12 cellular contexts compared by ENCODE assay signal in genomic region chr12:60257063-60257462, GRCh38.
A peak's percentile ranks its signal among the peaks of the same experiment; 100 is the strongest.
DNase-seq lines count a peak whose midpoint lies in the region; ATAC-seq, FAIRE-seq and TF ChIP-seq lines count a peak whose summit lies in the region.
"Had no signal": no experiment of that assay in that cellular context is flagged by ENCODE, and none has a peak within 500 bp of the region (broad histone marks: within the 10 kb centered on the region; RNA-seq: fewer than 3 reads in every experiment).

No MANE protein-coding gene starts in this region.

- POLR2A ChIA-PET in PC-3 (lab: Charles Lee; ENCODE audit: unreplicated experiment) (no interaction called here), endothelial cell of umbilical vein (lab: Charles Lee) (no interaction called here)
- POLR2A ChIA-PET in activated CD8-positive, alpha-beta T cell treated with anti-CD3 and anti-CD28 coated beads for 36 hours (lab: Charles Lee): no interaction called here

- H3K27me3 ChIP-seq in PC-3 (ENCODE audit: low read length) (no peaks in the 10 kb centered on the region), endothelial cell of umbilical vein (ENCODE audit: control insufficient read depth in 2 of 2, insufficient read depth in 2 of 2, low read length in 2 of 2) (no peaks in the 10 kb centered on the region), tibial artery (no peaks in the 10 kb centered on the region)

- H3K4me3 ChIP-seq in PC-3 (ENCODE audit: low read length): no peak overlapping the region
- no peak overlapping the region for H3K4me3 ChIP-seq in endothelial cell of umbilical vein (replicated peaks in 1 of 3; ENCODE audit: insufficient read depth in 1 of 3, low read depth in 1 of 3, low read length in 3 of 3)
- H3K4me3 ChIP-seq in tibial artery: no peak overlapping the region

- H3K4me3 Mint-ChIP-seq in osteocyte (ENCODE audit: unreplicated experiment): no peak overlapping the region
- no peak overlapping the region for H3K4me3 Mint-ChIP-seq in activated CD8-positive, alpha-beta T cell treated with anti-CD3 and anti-CD28 coated beads for 36 hours
- H3K4me3 Mint-ChIP-seq: central memory CD8-positive, alpha-beta T cell had no signal

- peaks cover 23% of the 10 kb centered on the region for H3K4me1 Mint-ChIP-seq in osteocyte (ENCODE audit: unreplicated experiment)
- H3K4me1 Mint-ChIP-seq in activated CD8-positive, alpha-beta T cell treated with anti-CD3 and anti-CD28 coated beads for 36 hours (ENCODE audit: low read depth): no peaks in the 10 kb centered on the region
- H3K4me1 Mint-ChIP-seq: central memory CD8-positive, alpha-beta T cell had no signal

- ATAC-seq in PC-3: peak; percentile 86
- ATAC-seq in activated CD8-positive, alpha-beta T cell treated with anti-CD3 and anti-CD28 coated beads for 36 hours: no peak

- H3K9me3 ChIP-seq in PC-3 (ENCODE audit: low read length): no peaks in the 10 kb centered on the region
- H3K9me3 ChIP-seq in endothelial cell of umbilical vein (replicated peaks; ENCODE audit: control insufficient read depth, insufficient read depth, low read length): no peaks in the 10 kb centered on the region
- no peaks in the 10 kb centered on the region for H3K9me3 ChIP-seq in tibial artery

- H3K27ac ChIP-seq in PC-3 (ENCODE audit: low read length): no peak overlapping the region
- H3K27ac ChIP-seq in endothelial cell of umbilical vein (ENCODE audit: insufficient read depth, low read depth, low read length): no peak overlapping the region
- no peak overlapping the region for H3K27ac ChIP-seq in tibial artery

- FAIRE-seq in endothelial cell of umbilical vein (lab: Jason Lieb, UNC): peak; percentile 61

- TF ChIP-seq CTCF in PC-3 (conservative IDR thresholded peaks at IDR 0.05; ENCODE audit: low read depth, low read length) (peak; percentile 67), endothelial cell of umbilical vein (IDR thresholded peaks at IDR 0.05; ENCODE audit: extremely low read depth in 1 of 2, insufficient read depth in 1 of 2, low read depth in 1 of 2, low read length in 2 of 2) (peak; percentile 14 to 33), osteocyte (IDR thresholded peaks at IDR 0.05) (peak; percentile 52), tibial artery (IDR thresholded peaks at IDR 0.05) (no peak)
- TF ChIP-seq CTCF in activated CD8-positive, alpha-beta T cell treated with anti-CD3 and anti-CD28 coated beads for 36 hours (IDR thresholded peaks at IDR 0.05): no peak

- H3K4me1 ChIP-seq in PC-3 (ENCODE audit: insufficient read depth, low read length): peaks cover 20% of the 10 kb centered on the region
- H3K4me1 ChIP-seq in endothelial cell of umbilical vein (ENCODE audit: control insufficient read depth, extremely low read depth, insufficient read depth, low read length): no peaks in the 10 kb centered on the region
- peaks cover 0 to 4% (median 0%) of the 10 kb centered on the region in 4 donors for H3K4me1 ChIP-seq in tibial artery

- no peaks in the 10 kb centered on the region for H3K9me2 ChIP-seq in PC-3 (replicated peaks; ENCODE audit: low read length)

- BruUV-seq in PC-3 (replicated peaks; lab: Mats Ljungman, UMichigan) (no TSS peak), endothelial cell of umbilical vein (replicated peaks; lab: Mats Ljungman, UMichigan) (no TSS peak)

- H3K9me3 Mint-ChIP-seq in osteocyte (ENCODE audit: unreplicated experiment): no peaks in the 10 kb centered on the region
- H3K9me3 Mint-ChIP-seq in activated CD8-positive, alpha-beta T cell treated with anti-CD3 and anti-CD28 coated beads for 36 hours: no peaks in the 10 kb centered on the region
- H3K9me3 Mint-ChIP-seq: central memory CD8-positive, alpha-beta T cell had no signal

- H3K27ac Mint-ChIP-seq in osteocyte (ENCODE audit: unreplicated experiment): peak overlapping the region; percentile 36
- no peak overlapping the region for H3K27ac Mint-ChIP-seq in activated CD8-positive, alpha-beta T cell treated with anti-CD3 and anti-CD28 coated beads for 36 hours

- H2AFZ ChIP-seq in PC-3 (ENCODE audit: low read length) (peak overlapping the region; percentile 59), endothelial cell of umbilical vein (ENCODE audit: low read depth, low read length) (peak overlapping the region; percentile 36)

- no peak for TF ChIP-seq POLR2A in endothelial cell of umbilical vein (IDR thresholded peaks at IDR 0.05; ENCODE audit: low read depth, low read length)

- H3K4me2 ChIP-seq in PC-3 (ENCODE audit: low read length) (peak overlapping the region; percentile 28; the same call in 1 of the 2 replicates), endothelial cell of umbilical vein (ENCODE audit: insufficient read depth, low read length) (no peak overlapping the region)

- no peaks in the 10 kb centered on the region for H3K36me3 ChIP-seq in PC-3 (ENCODE audit: low read depth, low read length)
- H3K36me3 ChIP-seq in endothelial cell of umbilical vein (ENCODE audit: control insufficient read depth in 2 of 2, extremely low read depth in 1 of 2, insufficient read depth in 2 of 2, low read length in 2 of 2): no peaks in the 10 kb centered on the region
- no peaks in the 10 kb centered on the region for H3K36me3 ChIP-seq in tibial artery

- CTCF ChIA-PET in PC-3 (lab: Charles Lee): interaction anchor here (0.5 to 1.2 kb wide), 4 partner anchors 151 to 981 kb away, joined by 3 to 11 read pairs (median 4); no protein-coding TSS in a partner anchor
- CTCF ChIA-PET in endothelial cell of umbilical vein (lab: Charles Lee): interaction anchor here (0.8 to 3.6 kb wide), 24 partner anchors 9 to 1867 kb away, joined by 3 to 99 read pairs (median 4); no protein-coding TSS in a partner anchor
- CTCF ChIA-PET in activated CD8-positive, alpha-beta T cell treated with anti-CD3 and anti-CD28 coated beads for 36 hours (lab: Charles Lee): no interaction called here

- dilution Hi-C loops in endothelial cell of umbilical vein (cut with MboI; ENCODE audit: extremely low pct_ligation_motif_present, low sequenced_read_pairs): no loop called here

- H3F3A ChIP-seq in PC-3 (ENCODE audit: low read length, unreplicated experiment): no peaks in the 10 kb centered on the region

- intact Hi-C loops in PC-3 (cut with micrococcal nuclease) (loop anchor here (1.0 to 5.0 kb wide), 3 partner anchors 110 to 237 kb away; no protein-coding TSS in a partner anchor), endothelial cell of umbilical vein (cut with micrococcal nuclease) (loop anchor here (1.0 to 10.0 kb wide), 5 partner anchors 237 to 1935 kb away; a partner anchor contains a TSS), tibial artery (cut with DNase I; ENCODE audit: low total_unique reads) (no loop called here)
- intact Hi-C loops in activated CD8-positive, alpha-beta T cell treated with anti-CD3 and anti-CD28 coated beads for 36 hours (cut with micrococcal nuclease): no loop called here

- DNase-seq in ELR (ENCODE audit: low read depth) (peak; percentile 87), PC-3 (peak; percentile 80), endothelial cell of umbilical vein (ENCODE audit: low read depth, low spot score) (peak; percentile 82), osteocyte (ENCODE audit: extremely low spot score, unreplicated experiment) (no peak), tibial artery (no peak), Ammon's horn (ENCODE audit: low spot score) (no peak), GOT3 (lab: John Stamatoyannopoulos, UW) (no peak)
- no peak for DNase-seq in activated CD8-positive, alpha-beta T cell treated with anti-CD3 and anti-CD28 coated beads for 36 hours
- DNase-seq: activated CD8-positive, alpha-beta memory T cell treated with anti-CD3 and anti-CD28 coated beads for 24 hours; NCI-H1092; nucleus accumbens had no signal

- H3K9ac ChIP-seq in PC-3 (ENCODE audit: low read length) (no peak overlapping the region), endothelial cell of umbilical vein (replicated peaks; ENCODE audit: extremely low read depth, insufficient read depth, low read length) (no peak overlapping the region)

- H3K27me3 Mint-ChIP-seq in osteocyte (ENCODE audit: unreplicated experiment): no peaks in the 10 kb centered on the region
- no peaks in the 10 kb centered on the region for H3K27me3 Mint-ChIP-seq in activated CD8-positive, alpha-beta T cell treated with anti-CD3 and anti-CD28 coated beads for 36 hours
- H3K27me3 Mint-ChIP-seq: central memory CD8-positive, alpha-beta T cell had no signal

- no peaks in the 10 kb centered on the region for H4K20me1 ChIP-seq in PC-3 (ENCODE audit: low read length)
- no peaks in the 10 kb centered on the region for H4K20me1 ChIP-seq in endothelial cell of umbilical vein (replicated peaks; ENCODE audit: control insufficient read depth, extremely low read depth, insufficient read depth, low read length)

- no peaks in the 10 kb centered on the region for H3K9me1 ChIP-seq in endothelial cell of umbilical vein (replicated peaks; ENCODE audit: control insufficient read depth, extremely low read depth, insufficient read depth, low read length)

- no peaks in the 10 kb centered on the region for H3K79me2 ChIP-seq in PC-3 (ENCODE audit: low read length)
- H3K79me2 ChIP-seq in endothelial cell of umbilical vein (ENCODE audit: control insufficient read depth, insufficient read depth, low read length): no peaks in the 10 kb centered on the region

- no peaks in the 10 kb centered on the region for H3K36me3 Mint-ChIP-seq in osteocyte (ENCODE audit: unreplicated experiment)
- H3K36me3 Mint-ChIP-seq in activated CD8-positive, alpha-beta T cell treated with anti-CD3 and anti-CD28 coated beads for 36 hours (ENCODE audit: low read depth): no peaks in the 10 kb centered on the region

TF ChIP-seq in endothelial cell of umbilical vein, 7 proteins besides CTCF, POLR2A, EP300 and RAD21:
- TF ChIP-seq MYC (IDR thresholded peaks at IDR 0.05; ENCODE audit: low read depth, low read length) (no peak), GATA2 (IDR thresholded peaks at IDR 0.05; ENCODE audit: insufficient read depth, insufficient read length, low read depth, low read length) (peak; percentile 6), FOS (IDR thresholded peaks at IDR 0.05; ENCODE audit: borderline replicate concordance, insufficient read depth, low read length) (peak; percentile 55), MAX (IDR thresholded peaks at IDR 0.05; ENCODE audit: insufficient read depth, insufficient read length) (no peak)

Comparison
In these comparisons a context has a peak if more than half of its experiments do, and no peak if none do; other contexts are left out.
1. DNase-seq: peak in ELR (single experiment), PC-3 (single experiment) and endothelial cell of umbilical vein (single experiment); none in osteocyte (single experiment), tibial artery (0 of 2), Ammon's horn (single experiment), activated CD8-positive, alpha-beta T cell treated with anti-CD3 and anti-CD28 coated beads for 36 hours (single experiment) and GOT3 (single experiment).
2. CTCF ChIP-seq: peak in PC-3 (single experiment), endothelial cell of umbilical vein (2 of 2) and osteocyte (single experiment); none in tibial artery (0 of 2) and activated CD8-positive, alpha-beta T cell treated with anti-CD3 and anti-CD28 coated beads for 36 hours (single experiment).
3. intact Hi-C loops: an anchor here in PC-3 (1.0 to 5.0 kb wide) and endothelial cell of umbilical vein (1.0 to 10.0 kb wide); none called in tibial artery and activated CD8-positive, alpha-beta T cell treated with anti-CD3 and anti-CD28 coated beads for 36 hours.